Comparison of ENCODE assay signal across 31 cellular contexts in genomic region chr1:61711969-61712368, GRCh38.
"Had no signal": no experiment of that assay in that cellular context is flagged by ENCODE, and none has a peak within 500 bp of the region (broad histone marks: within the 10 kb centered on the region; RNA-seq: fewer than 3 reads in every experiment).

No MANE protein-coding gene starts in this region.

- H3K4me1 Mint-ChIP-seq: activated naive CD8-positive, alpha-beta T cell treated with anti-CD3 and anti-CD28 coated beads, Interleukin-2, amount 10 ng/mL, durations not matched to agents 7 days and 5 days; WTC11 had no signal

- ATAC-seq: activated CD4-positive, alpha-beta T cell treated with anti-CD3 and anti-CD28 coated beads for 36 hours; activated CD4-positive, CD25-positive, alpha-beta regulatory T cell treated with anti-CD3 and anti-CD28 coated beads, Interleukin-2, amount 50 U/mL, for 24 hours; activated CD8-positive, alpha-beta T cell treated with anti-CD3 and anti-CD28 coated beads, Interleukin-2, amount 10 ng/mL, durations not matched to agents 7 days and 5 days; WTC11 had no signal

- H3K4me3 Mint-ChIP-seq: activated CD4-positive, alpha-beta T cell treated with anti-CD3 and anti-CD28 coated beads for 36 hours; activated CD4-positive, alpha-beta T cell treated with anti-CD3 and anti-CD28 coated beads, Interleukin-2, amount 10 ng/mL, durations not matched to agents 7 days and 5 days; activated CD8-positive, alpha-beta T cell treated with anti-CD3 and anti-CD28 coated beads, Interleukin-2, amount 10 ng/mL, durations not matched to agents 7 days and 5 days; activated naive CD4-positive, alpha-beta T cell treated with anti-CD3 and anti-CD28 coated beads, Interleukin-2, amount 50 U/mL, for 24 hours; activated naive CD8-positive, alpha-beta T cell treated with anti-CD3 and anti-CD28 coated beads, Interleukin-2, amount 10 ng/mL, durations not matched to agents 7 days and 5 days; central memory CD8-positive, alpha-beta T cell; T-helper 1 cell treated with Interleukin-12 subunit alpha and Interleukin-12 subunit beta and Interleukin-4 antibody, amounts not matched to agents 30 μg/mL and 1 μg/mL, for 36 hours; T-helper 2 cell treated with Interferon-gamma antibody and Interleukin-4, amounts not matched to agents 5 μg/mL and 100 μg/mL, for 36 hours; WTC11 had no signal

- H3K9me3 Mint-ChIP-seq: activated CD4-positive, alpha-beta T cell treated with anti-CD3 and anti-CD28 coated beads, Interleukin-2, amount 10 ng/mL, durations not matched to agents 7 days and 5 days; activated naive CD4-positive, alpha-beta T cell treated with anti-CD3 and anti-CD28 coated beads, Interleukin-2, amount 50 U/mL, for 24 hours; activated naive CD8-positive, alpha-beta T cell treated with anti-CD3 and anti-CD28 coated beads, Interleukin-2, amount 10 ng/mL, durations not matched to agents 7 days and 5 days; activated T-helper 2 cell treated with anti-CD3 and anti-CD28 coated beads, Interferon-gamma antibody, Interleukin-2, Interleukin-4, amounts not matched to agents 10 μg/mL and 5 μg/mL and 100 μg/mL, durations not matched to agents 14 hours and 24 hours and 36 hours; central memory CD8-positive, alpha-beta T cell; T-helper 1 cell treated with Interleukin-12 subunit alpha and Interleukin-12 subunit beta and Interleukin-4 antibody, amounts not matched to agents 30 μg/mL and 1 μg/mL, for 36 hours; T-helper 2 cell treated with Interferon-gamma antibody and Interleukin-4, amounts not matched to agents 5 μg/mL and 100 μg/mL, for 36 hours; WTC11 had no signal

- DNase-seq: activated CD4-positive, alpha-beta T cell treated with anti-CD3 and anti-CD28 coated beads for 36 hours; activated CD4-positive, alpha-beta T cell treated with anti-CD3 and anti-CD28 coated beads, Interleukin-2, amount 10 ng/mL, durations not matched to agents 7 days and 5 days; activated CD4-positive, alpha-beta T cell treated with anti-CD3 and anti-CD28 coated beads, Interleukin-2, amount 50 U/mL, for 48 hours; activated CD8-positive, alpha-beta T cell treated with anti-CD3 and anti-CD28 coated beads, Interleukin-2, amount 10 ng/mL, durations not matched to agents 7 days and 5 days; activated gamma-delta T cell; activated naive CD4-positive, alpha-beta T cell treated with Interleukin-2 at 50 U/mL for 16 hours; activated naive CD8-positive, alpha-beta T cell treated with anti-CD3 and anti-CD28 coated beads, Interleukin-2, amount 10 ng/mL, durations not matched to agents 7 days and 5 days; amygdala; Karpas-422; MM.1S; MV-4-11; NCI-H1092; NCI-H1436 treated with DMSO at 0.1 percent for 48 hours; NCI-H1694 treated with DMSO at 0.1 percent for 48 hours; NCI-H2029; NCI-H345; NCI-H524 treated with DMSO at 0.1 percent for 48 hours; Peyer's patch; RPMI8226; SHP77 treated with DMSO at 0.1 percent for 48 hours; SK-N-SH had no signal

- H3K27ac ChIP-seq: ascending aorta, cardiac muscle cell, Peyer's patch, SJSA1 had no signal

- H3K27me3 Mint-ChIP-seq: activated CD4-positive, alpha-beta T cell treated with anti-CD3 and anti-CD28 coated beads for 36 hours; activated CD4-positive, alpha-beta T cell treated with anti-CD3 and anti-CD28 coated beads, Interleukin-2, amount 10 ng/mL, durations not matched to agents 7 days and 5 days; activated naive CD4-positive, alpha-beta T cell treated with anti-CD3 and anti-CD28 coated beads, Interleukin-2, amount 50 U/mL, for 24 hours; activated naive CD8-positive, alpha-beta T cell treated with anti-CD3 and anti-CD28 coated beads, Interleukin-2, amount 10 ng/mL, durations not matched to agents 7 days and 5 days; central memory CD8-positive, alpha-beta T cell had no signal

- H3K27ac Mint-ChIP-seq: activated CD4-positive, alpha-beta T cell treated with anti-CD3 and anti-CD28 coated beads for 36 hours; activated CD4-positive, alpha-beta T cell treated with anti-CD3 and anti-CD28 coated beads, Interleukin-2, amount 10 ng/mL, durations not matched to agents 7 days and 5 days; activated CD8-positive, alpha-beta T cell treated with anti-CD3 and anti-CD28 coated beads, Interleukin-2, amount 10 ng/mL, durations not matched to agents 7 days and 5 days; activated naive CD4-positive, alpha-beta T cell treated with anti-CD3 and anti-CD28 coated beads, Interleukin-2, amount 50 U/mL, for 24 hours; activated naive CD8-positive, alpha-beta T cell treated with anti-CD3 and anti-CD28 coated beads, Interleukin-2, amount 10 ng/mL, durations not matched to agents 7 days and 5 days; activated T-helper 2 cell treated with anti-CD3 and anti-CD28 coated beads, Interferon-gamma antibody, Interleukin-2, Interleukin-4, amounts not matched to agents 10 μg/mL and 5 μg/mL and 100 μg/mL, durations not matched to agents 14 hours and 24 hours and 36 hours; T-helper 1 cell treated with Interleukin-12 subunit alpha and Interleukin-12 subunit beta and Interleukin-4 antibody, amounts not matched to agents 30 μg/mL and 1 μg/mL, for 36 hours; T-helper 2 cell treated with Interferon-gamma antibody and Interleukin-4, amounts not matched to agents 5 μg/mL and 100 μg/mL, for 36 hours; WTC11 had no signal
